9 cellular contexts compared by ENCODE assay signal in genomic region chr11:57349491-57350274, GRCh38. TPM values are rescaled to one million over a fixed set of nuclear protein-coding genes. Genes with fewer than 3 reads are reported as not detected.
A peak's percentile ranks its signal among the peaks of the same experiment; 100 is the strongest.
DNase-seq lines count a peak whose midpoint lies in the region; ATAC-seq, FAIRE-seq and TF ChIP-seq lines count a peak whose summit lies in the region.
"Had no signal": no experiment of that assay in that cellular context is flagged by ENCODE, and none has a peak within 500 bp of the region (broad histone marks: within the 10 kb centered on the region; RNA-seq: fewer than 3 reads in every experiment).

No MANE protein-coding gene starts in this region.

- ATAC-seq in HG02981 (IDR thresholded peaks at IDR 0.05; ENCODE audit: unreplicated experiment): no peak

- peak; percentile 13 for FAIRE-seq in urothelium cell line (lab: Jason Lieb, UNC)
- FAIRE-seq: islet of Langerhans had no signal

- DNase-seq in NCI-H2196 (lab: John Stamatoyannopoulos, UW; ENCODE audit: unreplicated experiment): peak; percentile 43
- DNase-seq in NCI-H2196 treated with DMSO at 0.1 percent for 48 hours (lab: John Stamatoyannopoulos, UW; ENCODE audit: unreplicated experiment): no peak
- DNase-seq in activated gamma-delta T cell treated with anti-CD3 and anti-CD28 coated beads, Interleukin-2, amount 50 U/mL, for 16 hours (ENCODE audit: low read depth): peak; percentile 53
- DNase-seq in head of caudate nucleus: peak in 41 of 42 donors; percentile 38 to 89 (median 72)
- peak; percentile 90 for DNase-seq in posterior vena cava (ENCODE audit: low spot score)
- DNase-seq in urothelium cell line (ENCODE audit: low spot score): peak; percentile 86

- intact Hi-C loops in head of caudate nucleus (cut with DNase I): loop anchor here (5.0 kb wide), 1 partner anchor 178 kb away; no protein-coding TSS in a partner anchor
- intact Hi-C loops in posterior vena cava (cut with DNase I): loop anchor here in 1 of 2 donors (5.0 kb wide), 1 partner anchor 133 kb away; no protein-coding TSS in a partner anchor

TF ChIP-seq in PFSK-1, 5 proteins besides CTCF, POLR2A, EP300 and RAD21:
- TF ChIP-seq SIN3A (IDR thresholded peaks at IDR 0.05; ENCODE audit: borderline replicate concordance, insufficient read depth, low read length) (no peak), FOXP2 (optimal IDR thresholded peaks at IDR 0.05; ENCODE audit: borderline replicate concordance, extremely low read depth, extremely low read length, insufficient read depth) (peak; percentile 60), TAF1 (IDR thresholded peaks at IDR 0.05; ENCODE audit: borderline replicate concordance, insufficient read depth, low read length) (no peak), POLR2AphosphoS5 (IDR thresholded peaks at IDR 0.05; ENCODE audit: low read depth, low read length) (no peak)

RNA-seq across cellular contexts. Expression of gene P2RX3, which starts 11.5 kb away (rescaled TPM):
- not detected for polyA plus RNA-seq in PFSK-1 (2012; ENCODE audit: insufficient read length, low read depth)
- not detected for total RNA-seq in posterior vena cava

RNA-seq across cellular contexts. Expression of gene SSRP1, which starts 14.0 kb away (rescaled TPM):
- 268 TPM for polyA plus RNA-seq in PFSK-1 (2012; ENCODE audit: insufficient read length, low read depth)
- 10 to 100 TPM; 41.6 to 54.4 TPM for total RNA-seq in posterior vena cava

RNA-seq across cellular contexts. Expression of gene TNKS1BP1, which starts 24.9 kb away (rescaled TPM):
- 127 TPM for polyA plus RNA-seq in PFSK-1 (2012; ENCODE audit: insufficient read length, low read depth)
- 100 to 1,000 TPM; 175 to 185 TPM for total RNA-seq in posterior vena cava

RNA-seq across cellular contexts. Expression of gene PRG3, which starts 31.3 kb away (rescaled TPM):
- polyA plus RNA-seq in PFSK-1 (2012; ENCODE audit: insufficient read length, low read depth): not detected
- total RNA-seq in posterior vena cava: not detected

RNA-seq across cellular contexts. Expression of gene PRG2, which starts 40.8 kb away (rescaled TPM):
- polyA plus RNA-seq in PFSK-1 (2012; ENCODE audit: insufficient read length, low read depth): not detected
- total RNA-seq in posterior vena cava: under 1 TPM; 0.52 to 0.88 TPM
